ENCODE assay signal across 22 cellular contexts in the genomic region with DNA sequence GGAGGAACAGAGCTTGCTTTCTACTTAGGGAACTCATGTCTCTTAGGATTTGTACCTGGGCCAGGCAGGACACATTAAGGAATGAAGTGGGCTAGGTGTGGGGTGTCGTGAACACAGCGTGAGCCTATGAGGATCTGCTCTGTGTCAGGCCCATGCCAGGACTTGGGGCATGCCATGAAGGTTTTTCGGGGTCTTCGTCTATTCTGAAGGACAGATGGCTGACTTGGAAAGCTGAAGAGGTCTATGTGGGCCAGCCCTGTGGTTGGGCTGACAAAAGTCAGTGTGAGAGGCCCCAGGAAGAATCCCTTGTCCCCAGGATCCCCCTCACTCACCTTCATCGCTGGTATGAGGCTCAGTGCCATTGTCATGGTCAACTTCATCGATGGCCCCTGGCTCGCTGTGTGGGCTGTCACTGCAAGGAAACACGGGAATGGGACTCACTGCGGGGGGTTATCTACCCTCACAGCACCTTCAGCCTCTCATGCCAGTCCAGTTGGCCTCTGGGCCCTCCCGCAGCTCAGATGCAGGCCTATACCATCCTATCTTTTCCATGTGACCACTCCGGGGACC.
"Had no signal": no experiment of that assay in that cellular context is flagged by ENCODE, and none has a peak within 500 bp of the region (broad histone marks: within the 10 kb centered on the region; RNA-seq: fewer than 3 reads in every experiment).

No MANE protein-coding gene starts in this region.

- H3K4me1 ChIP-seq: SJSA1 had no signal

- H3K4me3 ChIP-seq: MG63, SJSA1, SK-N-MC had no signal

- H3K36me3 ChIP-seq: MG63, SJSA1 had no signal

- H3K9me3 ChIP-seq: MG63, SJSA1 had no signal

- DNase-seq: KBM-7, MG63, NCI-H1092, NCI-H1105 treated with DMSO at 0.1 percent for 48 hours, NCI-H1417 treated with DMSO at 0.1 percent for 48 hours, NCI-H146, NCI-H1694 treated with DMSO at 0.1 percent for 48 hours, NCI-H1930, NCI-H2081, NCI-H2107, NCI-H2171, NCI-H226, NCI-H446, NCI-H510A, NCI-H524 treated with DMSO at 0.1 percent for 48 hours, NCI-H69, NCI-H774, Right ventricle myocardium superior, RPMI8226, SIG-M5 had no signal

- H3K27ac ChIP-seq: SJSA1, SK-N-MC had no signal

- H3K27me3 ChIP-seq: MG63, SJSA1 had no signal
